In the genomic region with DNA sequence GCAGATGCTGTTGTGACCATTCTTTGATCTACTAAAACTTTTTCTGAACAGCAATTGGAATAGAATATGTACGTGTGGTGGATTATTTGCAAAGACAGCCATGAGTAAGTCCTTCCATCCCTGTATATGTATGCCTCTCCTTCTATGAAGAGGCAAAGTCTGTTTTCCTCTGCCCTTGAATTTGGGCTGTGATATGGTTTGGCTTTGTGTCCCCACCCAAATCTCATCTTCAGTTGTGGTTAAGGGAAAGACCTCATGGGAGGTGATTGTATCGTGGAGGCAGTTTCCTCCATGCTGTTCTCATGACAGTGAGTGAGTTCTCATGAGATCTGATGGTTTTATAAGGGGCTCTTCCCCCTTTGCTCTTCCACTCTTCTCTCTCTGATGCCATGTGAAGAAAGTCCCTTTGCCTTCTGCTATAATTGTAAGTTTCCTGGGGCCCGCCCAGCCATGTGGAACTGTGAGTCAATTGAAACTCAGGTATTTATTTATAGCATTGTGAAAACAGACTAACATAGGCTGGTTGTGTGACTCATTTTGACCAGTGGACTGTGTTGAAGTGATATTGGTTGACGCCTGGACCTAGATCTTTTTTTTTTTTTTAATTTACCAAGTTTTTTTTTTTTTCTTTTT, we compare ENCODE assay signal across 8 cellular contexts.
A peak's percentile ranks its signal among the peaks of the same experiment; 100 is the strongest.
DNase-seq lines count a peak whose midpoint lies in the region; ATAC-seq lines count a peak whose summit lies in the region.

No MANE protein-coding gene starts in this region.

- peaks cover 6% of the 10 kb centered on the region for H3K4me1 ChIP-seq in BLaER1
- H3K4me1 ChIP-seq in neuronal stem cell (ENCODE audit: control insufficient read depth in 2 of 2, insufficient read depth in 1 of 2, low read depth in 1 of 2, low read length in 2 of 2) = peaks cover 0 to 2% of the 10 kb centered on the region in 2 donors

- H2BK120ac ChIP-seq in neuronal stem cell (ENCODE audit: low read depth, low read length) = no peak overlapping the region

- H3K9ac ChIP-seq in BLaER1 (no peak overlapping the region), neuronal stem cell (ENCODE audit: low read depth, low read length, poor library complexity) (no peak overlapping the region)

- H3K27ac Mint-ChIP-seq in activated naive CD4-positive, alpha-beta T cell treated with anti-CD3 and anti-CD28 coated beads, Interleukin-2, amount 50 U/mL, for 24 hours = peak overlapping the region; percentile 99

- H4K20me1 ChIP-seq in BLaER1 = no peaks in the 10 kb centered on the region

- H3K4me2 ChIP-seq in BLaER1 (peak overlapping the region; percentile 34; the same call in 1 of the 2 replicates), neuronal stem cell (ENCODE audit: insufficient read depth, low read length, poor library complexity, severe bottlenecking) (no peak overlapping the region)

- H3K9me3 ChIP-seq in BLaER1 (peaks cover 17% of the 10 kb centered on the region; the same call in 1 of the 2 replicates), neuronal stem cell (replicated peaks in 1 of 2; ENCODE audit: control insufficient read depth in 2 of 2, insufficient read depth in 1 of 2, low read depth in 1 of 2, low read length in 2 of 2) (no peaks in the 10 kb centered on the region)

- peaks cover 8% of the 10 kb centered on the region for H3K9me3 Mint-ChIP-seq in activated naive CD4-positive, alpha-beta T cell treated with anti-CD3 and anti-CD28 coated beads, Interleukin-2, amount 50 U/mL, for 24 hours

- no peak overlapping the region for H2BK5ac ChIP-seq in neuronal stem cell (ENCODE audit: low read length)

- WGBS in neuronal stem cell (ENCODE audit: extremely low coverage in 2 of 2, insufficient read length in 2 of 2, insufficient replicate concordance in 1 of 2), 2 donors = no CpG with 5 or more reads among the region's 4 CpGs

- peak overlapping the region; percentile 21 for H3K4me3 Mint-ChIP-seq in activated naive CD4-positive, alpha-beta T cell treated with anti-CD3 and anti-CD28 coated beads, Interleukin-2, amount 50 U/mL, for 24 hours

- H3K18ac ChIP-seq in neuronal stem cell (ENCODE audit: low read length) = no peak overlapping the region

- H3K27me3 Mint-ChIP-seq in activated naive CD4-positive, alpha-beta T cell treated with anti-CD3 and anti-CD28 coated beads, Interleukin-2, amount 50 U/mL, for 24 hours = no peaks in the 10 kb centered on the region

- H3K36me3 ChIP-seq in BLaER1 = no peaks in the 10 kb centered on the region
- H3K36me3 ChIP-seq in neuronal stem cell (replicated peaks in 1 of 2; ENCODE audit: control insufficient read depth in 2 of 2, insufficient read depth in 2 of 2, low read length in 2 of 2) = no peaks in the 10 kb centered on the region

- no peak overlapping the region for H3K4ac ChIP-seq in neuronal stem cell (ENCODE audit: low read length)

- H3K4me3 ChIP-seq in BLaER1 = no peak overlapping the region
- H3K4me3 ChIP-seq in neuronal stem cell (ENCODE audit: low read length in 2 of 2) = no peak overlapping the region

- no peak overlapping the region for H3K23ac ChIP-seq in neuronal stem cell (ENCODE audit: low read depth, low read length, poor library complexity)

- H3K36me3 Mint-ChIP-seq in activated naive CD4-positive, alpha-beta T cell treated with anti-CD3 and anti-CD28 coated beads, Interleukin-2, amount 50 U/mL, for 24 hours = peaks cover 8% of the 10 kb centered on the region

- ATAC-seq in GM21367 (IDR thresholded peaks at IDR 0.05; ENCODE audit: unreplicated experiment) = peak; percentile 89
- peak; percentile 89 for ATAC-seq in HG03571 (IDR thresholded peaks at IDR 0.05; ENCODE audit: unreplicated experiment)

- no peak overlapping the region for H2AFZ ChIP-seq in neuronal stem cell (ENCODE audit: low read length)

- no peak overlapping the region for H2BK12ac ChIP-seq in neuronal stem cell (ENCODE audit: low read length)

- no peaks in the 10 kb centered on the region for H3K27me3 ChIP-seq in BLaER1
- H3K27me3 ChIP-seq in neuronal stem cell (ENCODE audit: control insufficient read depth in 3 of 3, insufficient read depth in 3 of 3, low read depth in 1 of 3, low read length in 3 of 3) = no peaks in the 10 kb centered on the region

- DNase-seq in stimulated activated CD4-positive, alpha-beta T cell treated with anti-CD3 and anti-CD28 coated beads, TNF-alpha, amount 100 ng/mL, for 24 hours (ENCODE audit: low read depth in 3 of 3) = peak; percentile 38 to 60 (median 47)
- DNase-seq in NCI-H82 (lab: John Stamatoyannopoulos, UW) (no peak), ecto neural progenitor cell (ENCODE audit: low spot score) (no peak), neuronal stem cell (ENCODE audit: low spot score) (no peak)

- no peak overlapping the region for H4K8ac ChIP-seq in neuronal stem cell (ENCODE audit: low read depth, low read length)

- H2BK15ac ChIP-seq in neuronal stem cell (ENCODE audit: low read length) = no peak overlapping the region

- peaks cover 38% of the 10 kb centered on the region for H3K4me1 Mint-ChIP-seq in activated naive CD4-positive, alpha-beta T cell treated with anti-CD3 and anti-CD28 coated beads, Interleukin-2, amount 50 U/mL, for 24 hours

- H3K27ac ChIP-seq in BLaER1 = no peak overlapping the region
- no peak overlapping the region for H3K27ac ChIP-seq in neuronal stem cell (replicated peaks; ENCODE audit: low read length)

- no peak overlapping the region for H3K14ac ChIP-seq in neuronal stem cell (ENCODE audit: low read length)

- H4K91ac ChIP-seq in neuronal stem cell (ENCODE audit: low read depth, low read length, poor library complexity) = no peak overlapping the region

- no peak overlapping the region for H2AK5ac ChIP-seq in neuronal stem cell (ENCODE audit: low read depth, low read length)

- H3K79me1 ChIP-seq in neuronal stem cell (ENCODE audit: low read depth, low read length) = no peaks in the 10 kb centered on the region

Comparison
In these comparisons a context has a peak if more than half of its experiments do, and no peak if none do; other contexts are left out.
1. DNase-seq: peak in stimulated activated CD4-positive, alpha-beta T cell treated with anti-CD3 and anti-CD28 coated beads, TNF-alpha, amount 100 ng/mL, for 24 hours (3 of 3); none in NCI-H82 (single experiment), ecto neural progenitor cell (single experiment) and neuronal stem cell (single experiment).